ENCODE assay signal across 1 cellular context in the genomic region with DNA sequence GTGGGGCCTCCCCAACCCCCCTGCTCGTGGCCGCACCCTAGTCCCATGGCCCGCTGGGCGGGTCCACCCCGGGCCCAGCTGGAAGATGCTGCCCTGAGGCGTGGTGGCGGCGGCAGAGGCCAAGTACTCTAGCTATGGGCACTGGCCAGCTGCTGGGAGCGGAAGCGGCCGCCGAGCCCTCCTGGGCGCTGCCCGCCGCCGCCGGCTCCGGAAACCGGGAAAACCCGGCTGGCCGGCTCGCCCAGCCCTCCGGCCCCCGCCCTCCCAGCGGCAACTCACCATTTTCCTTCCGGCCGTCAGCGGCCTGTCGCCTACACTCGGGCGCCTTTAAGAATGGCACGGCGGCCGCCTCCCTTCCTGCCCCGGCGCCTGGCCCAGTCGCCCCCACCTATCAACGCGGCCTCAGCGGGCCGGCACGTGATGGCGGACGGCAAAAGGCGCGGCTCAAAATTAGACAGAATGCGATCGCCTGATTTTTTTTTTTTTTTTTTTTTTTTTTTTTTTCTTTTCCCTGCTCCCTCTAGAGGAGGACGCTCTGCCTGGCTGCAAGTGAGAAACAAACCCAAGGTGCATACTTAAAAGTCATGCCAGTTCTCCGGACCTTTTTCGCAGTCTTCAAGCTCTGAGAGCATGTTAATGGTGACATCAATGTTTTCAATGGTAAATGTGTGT.
TF ChIP-seq lines count a peak whose summit lies in the region.

A gene (minus strand): TSS at position 335 of the 672 bp plus-strand sequence. CDS start 53 bp downstream, at position 282.

TF ChIP-seq in K562, 482 proteins besides CTCF, POLR2A, EP300 and RAD21 (continued from another document and continues in another):
- TF ChIP-seq, protein P1, sequence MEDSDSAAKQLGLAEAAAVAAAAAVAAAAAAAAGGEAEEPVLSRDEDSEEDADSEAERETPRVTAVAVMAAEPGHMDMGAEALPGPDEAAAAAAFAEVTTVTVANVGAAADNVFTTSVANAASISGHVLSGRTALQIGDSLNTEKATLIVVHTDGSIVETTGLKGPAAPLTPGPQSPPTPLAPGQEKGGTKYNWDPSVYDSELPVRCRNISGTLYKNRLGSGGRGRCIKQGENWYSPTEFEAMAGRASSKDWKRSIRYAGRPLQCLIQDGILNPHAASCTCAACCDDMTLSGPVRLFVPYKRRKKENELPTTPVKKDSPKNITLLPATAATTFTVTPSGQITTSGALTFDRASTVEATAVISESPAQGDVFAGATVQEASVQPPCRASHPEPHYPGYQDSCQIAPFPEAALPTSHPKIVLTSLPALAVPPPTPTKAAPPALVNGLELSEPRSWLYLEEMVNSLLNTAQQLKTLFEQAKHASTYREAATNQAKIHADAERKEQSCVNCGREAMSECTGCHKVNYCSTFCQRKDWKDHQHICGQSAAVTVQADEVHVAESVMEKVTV (CRISPR knock-in tag; IDR thresholded peaks at IDR 0.05), result no peak
- TF ChIP-seq NBN (IDR thresholded peaks at IDR 0.05; ENCODE audit: low read depth), result no peak
- TF ChIP-seq SMAD3 (CRISPR knock-in tag; conservative IDR thresholded peaks at IDR 0.05), result no peak
- no peak for TF ChIP-seq TARDBP (IDR thresholded peaks at IDR 0.05)
- TF ChIP-seq, protein P2, sequence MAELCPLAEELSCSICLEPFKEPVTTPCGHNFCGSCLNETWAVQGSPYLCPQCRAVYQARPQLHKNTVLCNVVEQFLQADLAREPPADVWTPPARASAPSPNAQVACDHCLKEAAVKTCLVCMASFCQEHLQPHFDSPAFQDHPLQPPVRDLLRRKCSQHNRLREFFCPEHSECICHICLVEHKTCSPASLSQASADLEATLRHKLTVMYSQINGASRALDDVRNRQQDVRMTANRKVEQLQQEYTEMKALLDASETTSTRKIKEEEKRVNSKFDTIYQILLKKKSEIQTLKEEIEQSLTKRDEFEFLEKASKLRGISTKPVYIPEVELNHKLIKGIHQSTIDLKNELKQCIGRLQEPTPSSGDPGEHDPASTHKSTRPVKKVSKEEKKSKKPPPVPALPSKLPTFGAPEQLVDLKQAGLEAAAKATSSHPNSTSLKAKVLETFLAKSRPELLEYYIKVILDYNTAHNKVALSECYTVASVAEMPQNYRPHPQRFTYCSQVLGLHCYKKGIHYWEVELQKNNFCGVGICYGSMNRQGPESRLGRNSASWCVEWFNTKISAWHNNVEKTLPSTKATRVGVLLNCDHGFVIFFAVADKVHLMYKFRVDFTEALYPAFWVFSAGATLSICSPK (IDR thresholded peaks at IDR 0.05; ENCODE audit: borderline replicate concordance), result no peak
- TF ChIP-seq, protein P3, sequence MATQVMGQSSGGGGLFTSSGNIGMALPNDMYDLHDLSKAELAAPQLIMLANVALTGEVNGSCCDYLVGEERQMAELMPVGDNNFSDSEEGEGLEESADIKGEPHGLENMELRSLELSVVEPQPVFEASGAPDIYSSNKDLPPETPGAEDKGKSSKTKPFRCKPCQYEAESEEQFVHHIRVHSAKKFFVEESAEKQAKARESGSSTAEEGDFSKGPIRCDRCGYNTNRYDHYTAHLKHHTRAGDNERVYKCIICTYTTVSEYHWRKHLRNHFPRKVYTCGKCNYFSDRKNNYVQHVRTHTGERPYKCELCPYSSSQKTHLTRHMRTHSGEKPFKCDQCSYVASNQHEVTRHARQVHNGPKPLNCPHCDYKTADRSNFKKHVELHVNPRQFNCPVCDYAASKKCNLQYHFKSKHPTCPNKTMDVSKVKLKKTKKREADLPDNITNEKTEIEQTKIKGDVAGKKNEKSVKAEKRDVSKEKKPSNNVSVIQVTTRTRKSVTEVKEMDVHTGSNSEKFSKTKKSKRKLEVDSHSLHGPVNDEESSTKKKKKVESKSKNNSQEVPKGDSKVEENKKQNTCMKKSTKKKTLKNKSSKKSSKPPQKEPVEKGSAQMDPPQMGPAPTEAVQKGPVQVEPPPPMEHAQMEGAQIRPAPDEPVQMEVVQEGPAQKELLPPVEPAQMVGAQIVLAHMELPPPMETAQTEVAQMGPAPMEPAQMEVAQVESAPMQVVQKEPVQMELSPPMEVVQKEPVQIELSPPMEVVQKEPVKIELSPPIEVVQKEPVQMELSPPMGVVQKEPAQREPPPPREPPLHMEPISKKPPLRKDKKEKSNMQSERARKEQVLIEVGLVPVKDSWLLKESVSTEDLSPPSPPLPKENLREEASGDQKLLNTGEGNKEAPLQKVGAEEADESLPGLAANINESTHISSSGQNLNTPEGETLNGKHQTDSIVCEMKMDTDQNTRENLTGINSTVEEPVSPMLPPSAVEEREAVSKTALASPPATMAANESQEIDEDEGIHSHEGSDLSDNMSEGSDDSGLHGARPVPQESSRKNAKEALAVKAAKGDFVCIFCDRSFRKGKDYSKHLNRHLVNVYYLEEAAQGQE (CRISPR knock-in tag; IDR thresholded peaks at IDR 0.05; ENCODE audit: low read depth), result 0 out of 2 replicates have a peak, but pooled peaks have one; percentile 30
- TF ChIP-seq, protein P4, sequence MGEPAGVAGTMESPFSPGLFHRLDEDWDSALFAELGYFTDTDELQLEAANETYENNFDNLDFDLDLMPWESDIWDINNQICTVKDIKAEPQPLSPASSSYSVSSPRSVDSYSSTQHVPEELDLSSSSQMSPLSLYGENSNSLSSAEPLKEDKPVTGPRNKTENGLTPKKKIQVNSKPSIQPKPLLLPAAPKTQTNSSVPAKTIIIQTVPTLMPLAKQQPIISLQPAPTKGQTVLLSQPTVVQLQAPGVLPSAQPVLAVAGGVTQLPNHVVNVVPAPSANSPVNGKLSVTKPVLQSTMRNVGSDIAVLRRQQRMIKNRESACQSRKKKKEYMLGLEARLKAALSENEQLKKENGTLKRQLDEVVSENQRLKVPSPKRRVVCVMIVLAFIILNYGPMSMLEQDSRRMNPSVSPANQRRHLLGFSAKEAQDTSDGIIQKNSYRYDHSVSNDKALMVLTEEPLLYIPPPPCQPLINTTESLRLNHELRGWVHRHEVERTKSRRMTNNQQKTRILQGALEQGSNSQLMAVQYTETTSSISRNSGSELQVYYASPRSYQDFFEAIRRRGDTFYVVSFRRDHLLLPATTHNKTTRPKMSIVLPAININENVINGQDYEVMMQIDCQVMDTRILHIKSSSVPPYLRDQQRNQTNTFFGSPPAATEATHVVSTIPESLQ (CRISPR knock-in tag; IDR thresholded peaks at IDR 0.05), result no peak
- TF ChIP-seq ELF1 (tag; IDR thresholded peaks at IDR 0.05), result peak; percentile 74
- TF ChIP-seq, protein P5, sequence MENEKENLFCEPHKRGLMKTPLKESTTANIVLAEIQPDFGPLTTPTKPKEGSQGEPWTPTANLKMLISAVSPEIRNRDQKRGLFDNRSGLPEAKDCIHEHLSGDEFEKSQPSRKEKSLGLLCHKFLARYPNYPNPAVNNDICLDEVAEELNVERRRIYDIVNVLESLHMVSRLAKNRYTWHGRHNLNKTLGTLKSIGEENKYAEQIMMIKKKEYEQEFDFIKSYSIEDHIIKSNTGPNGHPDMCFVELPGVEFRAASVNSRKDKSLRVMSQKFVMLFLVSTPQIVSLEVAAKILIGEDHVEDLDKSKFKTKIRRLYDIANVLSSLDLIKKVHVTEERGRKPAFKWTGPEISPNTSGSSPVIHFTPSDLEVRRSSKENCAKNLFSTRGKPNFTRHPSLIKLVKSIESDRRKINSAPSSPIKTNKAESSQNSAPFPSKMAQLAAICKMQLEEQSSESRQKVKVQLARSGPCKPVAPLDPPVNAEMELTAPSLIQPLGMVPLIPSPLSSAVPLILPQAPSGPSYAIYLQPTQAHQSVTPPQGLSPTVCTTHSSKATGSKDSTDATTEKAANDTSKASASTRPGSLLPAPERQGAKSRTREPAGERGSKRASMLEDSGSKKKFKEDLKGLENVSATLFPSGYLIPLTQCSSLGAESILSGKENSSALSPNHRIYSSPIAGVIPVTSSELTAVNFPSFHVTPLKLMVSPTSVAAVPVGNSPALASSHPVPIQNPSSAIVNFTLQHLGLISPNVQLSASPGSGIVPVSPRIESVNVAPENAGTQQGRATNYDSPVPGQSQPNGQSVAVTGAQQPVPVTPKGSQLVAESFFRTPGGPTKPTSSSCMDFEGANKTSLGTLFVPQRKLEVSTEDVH (IDR thresholded peaks at IDR 0.05; ENCODE audit: low read depth, partially characterized antibody), result no peak
- peak; percentile 20; the same call in 1 of the 2 replicates for TF ChIP-seq ATF7 (IDR thresholded peaks at IDR 0.05)
- peak; percentile 72 for TF ChIP-seq KLF16 (IDR thresholded peaks at IDR 0.05)
- peak; percentile 59 for TF ChIP-seq TBP (optimal IDR thresholded peaks at IDR 0.05; ENCODE audit: low read depth, low read length)
- TF ChIP-seq RFX7 (CRISPR knock-in tag; IDR thresholded peaks at IDR 0.05), result no peak
- TF ChIP-seq SMARCC2 (IDR thresholded peaks at IDR 0.05; ENCODE audit: low read depth), result no peak
- peak; percentile 100 for TF ChIP-seq ZNF384 (IDR thresholded peaks at IDR 0.05; ENCODE audit: low read depth, low read length)
- TF ChIP-seq BRD4 (IDR thresholded peaks at IDR 0.05), result no peak
- no peak for TF ChIP-seq SMAD2 (IDR thresholded peaks at IDR 0.05; ENCODE audit: low read depth, low read length)
- TF ChIP-seq, protein P6, sequence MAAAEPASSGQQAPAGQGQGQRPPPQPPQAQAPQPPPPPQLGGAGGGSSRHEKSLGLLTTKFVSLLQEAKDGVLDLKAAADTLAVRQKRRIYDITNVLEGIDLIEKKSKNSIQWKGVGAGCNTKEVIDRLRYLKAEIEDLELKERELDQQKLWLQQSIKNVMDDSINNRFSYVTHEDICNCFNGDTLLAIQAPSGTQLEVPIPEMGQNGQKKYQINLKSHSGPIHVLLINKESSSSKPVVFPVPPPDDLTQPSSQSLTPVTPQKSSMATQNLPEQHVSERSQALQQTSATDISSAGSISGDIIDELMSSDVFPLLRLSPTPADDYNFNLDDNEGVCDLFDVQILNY (CRISPR knock-in tag; IDR thresholded peaks at IDR 0.05), result no peak
- TF ChIP-seq L3MBTL2 (IDR thresholded peaks at IDR 0.05), result peak; percentile 60; the same call in 1 of the 2 replicates
- no peak for TF ChIP-seq FUS (optimal IDR thresholded peaks at IDR 0.05; ENCODE audit: low read depth, low read length)
- no peak for TF ChIP-seq RBM15 (IDR thresholded peaks at IDR 0.05; ENCODE audit: insufficient read depth, low read length)
- TF ChIP-seq, protein P7, sequence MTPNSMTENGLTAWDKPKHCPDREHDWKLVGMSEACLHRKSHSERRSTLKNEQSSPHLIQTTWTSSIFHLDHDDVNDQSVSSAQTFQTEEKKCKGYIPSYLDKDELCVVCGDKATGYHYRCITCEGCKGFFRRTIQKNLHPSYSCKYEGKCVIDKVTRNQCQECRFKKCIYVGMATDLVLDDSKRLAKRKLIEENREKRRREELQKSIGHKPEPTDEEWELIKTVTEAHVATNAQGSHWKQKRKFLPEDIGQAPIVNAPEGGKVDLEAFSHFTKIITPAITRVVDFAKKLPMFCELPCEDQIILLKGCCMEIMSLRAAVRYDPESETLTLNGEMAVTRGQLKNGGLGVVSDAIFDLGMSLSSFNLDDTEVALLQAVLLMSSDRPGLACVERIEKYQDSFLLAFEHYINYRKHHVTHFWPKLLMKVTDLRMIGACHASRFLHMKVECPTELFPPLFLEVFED (CRISPR knock-in tag; conservative IDR thresholded peaks at IDR 0.05), result no peak
- TF ChIP-seq, protein P8, sequence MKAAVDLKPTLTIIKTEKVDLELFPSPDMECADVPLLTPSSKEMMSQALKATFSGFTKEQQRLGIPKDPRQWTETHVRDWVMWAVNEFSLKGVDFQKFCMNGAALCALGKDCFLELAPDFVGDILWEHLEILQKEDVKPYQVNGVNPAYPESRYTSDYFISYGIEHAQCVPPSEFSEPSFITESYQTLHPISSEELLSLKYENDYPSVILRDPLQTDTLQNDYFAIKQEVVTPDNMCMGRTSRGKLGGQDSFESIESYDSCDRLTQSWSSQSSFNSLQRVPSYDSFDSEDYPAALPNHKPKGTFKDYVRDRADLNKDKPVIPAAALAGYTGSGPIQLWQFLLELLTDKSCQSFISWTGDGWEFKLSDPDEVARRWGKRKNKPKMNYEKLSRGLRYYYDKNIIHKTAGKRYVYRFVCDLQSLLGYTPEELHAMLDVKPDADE (conservative IDR thresholded peaks at IDR 0.05; ENCODE audit: control insufficient read depth, low read depth, low read length), result no peak; the same call in 1 of the 2 replicates
- peak; percentile 56 for TF ChIP-seq HCFC1 (IDR thresholded peaks at IDR 0.05; ENCODE audit: low read depth, low read length)
- TF ChIP-seq PHB2 (IDR thresholded peaks at IDR 0.05; ENCODE audit: low read depth), result no peak
- TF ChIP-seq NR2F6 (CRISPR knock-in tag; IDR thresholded peaks at IDR 0.05), result no peak
- peak; percentile 78; the same call in 1 of the 2 replicates for TF ChIP-seq TOE1 (IDR thresholded peaks at IDR 0.05; ENCODE audit: borderline replicate concordance)
- TF ChIP-seq TOE1 (CRISPR knock-in tag; IDR thresholded peaks at IDR 0.05; ENCODE audit: borderline replicate concordance, low read depth), result no peak
- no peak for TF ChIP-seq IRF2 (CRISPR knock-in tag; IDR thresholded peaks at IDR 0.05)
- TF ChIP-seq SMAD1 (IDR thresholded peaks at IDR 0.05; ENCODE audit: low read depth, low read length, partially characterized antibody), result no peak
- no peak for TF ChIP-seq ARID1B (IDR thresholded peaks at IDR 0.05)
- no peak for TF ChIP-seq RBM34 (IDR thresholded peaks at IDR 0.05; ENCODE audit: borderline replicate concordance, insufficient read depth, low read length)
- no peak for TF ChIP-seq RFX1 (IDR thresholded peaks at IDR 0.05)
- peak; percentile 82 for TF ChIP-seq CXXC5 (CRISPR knock-in tag; IDR thresholded peaks at IDR 0.05)
- TF ChIP-seq NFE2L1 (tag; IDR thresholded peaks at IDR 0.05; ENCODE audit: borderline replicate concordance, low read depth), result no peak
- no peak for TF ChIP-seq CEBPG (CRISPR knock-in tag; IDR thresholded peaks at IDR 0.05)
- no peak for TF ChIP-seq CEBPG (tag; conservative IDR thresholded peaks at IDR 0.05 in 1 of 2, IDR thresholded peaks at IDR 0.05 in 1 of 2)
- TF ChIP-seq CBFA2T2 (conservative IDR thresholded peaks at IDR 0.05), result peak; percentile 48
- TF ChIP-seq, protein P9, sequence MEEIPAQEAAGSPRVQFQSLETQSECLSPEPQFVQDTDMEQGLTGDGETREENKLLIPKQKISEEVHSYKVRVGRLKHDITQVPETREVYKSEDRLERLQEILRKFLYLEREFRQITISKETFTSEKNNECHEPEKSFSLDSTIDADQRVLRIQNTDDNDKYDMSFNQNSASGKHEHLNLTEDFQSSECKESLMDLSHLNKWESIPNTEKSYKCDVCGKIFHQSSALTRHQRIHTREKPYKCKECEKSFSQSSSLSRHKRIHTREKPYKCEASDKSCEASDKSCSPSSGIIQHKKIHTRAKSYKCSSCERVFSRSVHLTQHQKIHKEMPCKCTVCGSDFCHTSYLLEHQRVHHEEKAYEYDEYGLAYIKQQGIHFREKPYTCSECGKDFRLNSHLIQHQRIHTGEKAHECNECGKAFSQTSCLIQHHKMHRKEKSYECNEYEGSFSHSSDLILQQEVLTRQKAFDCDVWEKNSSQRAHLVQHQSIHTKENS (CRISPR knock-in tag; IDR thresholded peaks at IDR 0.05), result no peak
- TF ChIP-seq POLR2AphosphoS5 (IDR thresholded peaks at IDR 0.05; ENCODE audit: control insufficient read depth, insufficient read depth, low read depth, low read length), result peak; percentile 48; the same call in 1 of the 2 replicates
- TF ChIP-seq ZNF668 (CRISPR knock-in tag; IDR thresholded peaks at IDR 0.05), result no peak
- TF ChIP-seq CHD2 (IDR thresholded peaks at IDR 0.05; ENCODE audit: low read depth, low read length), result no peak
- TF ChIP-seq GABPA (tag; conservative IDR thresholded peaks at IDR 0.05; ENCODE audit: low read depth), result peak; percentile 77
